In genomic region chr20:62238569-62239277, GRCh38 we compare ENCODE assay signal across 1 cellular context.
A peak's percentile ranks its signal among the peaks of the same experiment; 100 is the strongest.
TF ChIP-seq lines count a peak whose summit lies in the region.

No MANE protein-coding gene starts in this region.

TF ChIP-seq in HepG2, 621 proteins besides CTCF, POLR2A, EP300 and RAD21 (continued from another document and continues in another):
- TF ChIP-seq, protein P1, sequence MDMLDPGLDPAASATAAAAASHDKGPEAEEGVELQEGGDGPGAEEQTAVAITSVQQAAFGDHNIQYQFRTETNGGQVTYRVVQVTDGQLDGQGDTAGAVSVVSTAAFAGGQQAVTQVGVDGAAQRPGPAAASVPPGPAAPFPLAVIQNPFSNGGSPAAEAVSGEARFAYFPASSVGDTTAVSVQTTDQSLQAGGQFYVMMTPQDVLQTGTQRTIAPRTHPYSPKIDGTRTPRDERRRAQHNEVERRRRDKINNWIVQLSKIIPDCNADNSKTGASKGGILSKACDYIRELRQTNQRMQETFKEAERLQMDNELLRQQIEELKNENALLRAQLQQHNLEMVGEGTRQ (IDR thresholded peaks at IDR 0.05; ENCODE audit: low read depth, low read length): no peak
- TF ChIP-seq, protein P1 (CRISPR knock-in tag; IDR thresholded peaks at IDR 0.05; ENCODE audit: borderline replicate concordance): no peak
- TF ChIP-seq HNRNPLL (IDR thresholded peaks at IDR 0.05; ENCODE audit: low read depth, low read length, poor library complexity, severe bottlenecking) (no peak), SMC3 (IDR thresholded peaks at IDR 0.05; ENCODE audit: low read length) (no peak), ZFY (CRISPR knock-in tag; IDR thresholded peaks at IDR 0.05) (peak; percentile 93), ZNF614 (CRISPR knock-in tag; IDR thresholded peaks at IDR 0.05; ENCODE audit: borderline replicate concordance) (no peak), ZNF790 (CRISPR knock-in tag; IDR thresholded peaks at IDR 0.05; ENCODE audit: borderline replicate concordance) (no peak), GPN1 (CRISPR knock-in tag; IDR thresholded peaks at IDR 0.05; ENCODE audit: borderline replicate concordance) (peak; percentile 89; the same call in 1 of the 2 replicates), ZNF792 (CRISPR knock-in tag; IDR thresholded peaks at IDR 0.05) (peak; percentile 52; the same call in 1 of the 2 replicates), KDM5A (IDR thresholded peaks at IDR 0.05; ENCODE audit: borderline replicate concordance, low read length) (peak; percentile 53; the same call in 1 of the 2 replicates), ZBTB1 (CRISPR knock-in tag; IDR thresholded peaks at IDR 0.05; ENCODE audit: borderline replicate concordance) (no peak), ERF (CRISPR knock-in tag; IDR thresholded peaks at IDR 0.05) (no peak; the same call in 1 of the 2 replicates), ZNF749 (CRISPR knock-in tag; IDR thresholded peaks at IDR 0.05; ENCODE audit: borderline replicate concordance) (0 out of 2 replicates have a peak, but pooled peaks have one; percentile 26), SMYD3 (CRISPR knock-in tag; IDR thresholded peaks at IDR 0.05) (no peak), HNRNPK (IDR thresholded peaks at IDR 0.05; ENCODE audit: low read depth, low read length, poor library complexity, severe bottlenecking) (no peak), MED1 (CRISPR knock-in tag; IDR thresholded peaks at IDR 0.05) (no peak), TBX3 (IDR thresholded peaks at IDR 0.05; ENCODE audit: borderline replicate concordance) (no peak), POLR2AphosphoS2 (IDR thresholded peaks at IDR 0.05; ENCODE audit: low read depth, low read length) (no peak), ARID2 (CRISPR knock-in tag; IDR thresholded peaks at IDR 0.05; ENCODE audit: borderline replicate concordance) (no peak), NFE2L2 (IDR thresholded peaks at IDR 0.05; ENCODE audit: low read length) (no peak), TARDBP (CRISPR knock-in tag; IDR thresholded peaks at IDR 0.05) (no peak), ZNF713 (CRISPR knock-in tag; IDR thresholded peaks at IDR 0.05) (no peak; the same call in 1 of the 2 replicates), SOX5 (CRISPR knock-in tag; IDR thresholded peaks at IDR 0.05; ENCODE audit: borderline replicate concordance) (no peak), PHB2 (IDR thresholded peaks at IDR 0.05; ENCODE audit: partially characterized antibody) (no peak), ZNF788 (CRISPR knock-in tag; IDR thresholded peaks at IDR 0.05; ENCODE audit: borderline replicate concordance) (peak; percentile 19; the same call in 1 of the 2 replicates), ZNF101 (CRISPR knock-in tag; IDR thresholded peaks at IDR 0.05; ENCODE audit: borderline replicate concordance, low read depth) (no peak), SP5 (CRISPR knock-in tag; IDR thresholded peaks at IDR 0.05; ENCODE audit: borderline replicate concordance, low read depth) (no peak), ZNF160 (CRISPR knock-in tag; IDR thresholded peaks at IDR 0.05) (no peak), KDM5B (CRISPR knock-in tag; IDR thresholded peaks at IDR 0.05; ENCODE audit: borderline replicate concordance) (peak; percentile 53; the same call in 1 of the 2 replicates), ZNF367 (CRISPR knock-in tag; IDR thresholded peaks at IDR 0.05; ENCODE audit: borderline replicate concordance) (no peak), ZNF605 (CRISPR knock-in tag; IDR thresholded peaks at IDR 0.05) (no peak), HNF1A (IDR thresholded peaks at IDR 0.05; ENCODE audit: low read depth) (no peak), HNF1A (CRISPR knock-in tag; IDR thresholded peaks at IDR 0.05; ENCODE audit: borderline replicate concordance) (no peak), ZNF33B (CRISPR knock-in tag; IDR thresholded peaks at IDR 0.05) (no peak), HNF4G (IDR thresholded peaks at IDR 0.05; ENCODE audit: borderline replicate concordance, low read depth, low read length) (no peak), HNF4G (CRISPR knock-in tag; IDR thresholded peaks at IDR 0.05; ENCODE audit: borderline replicate concordance, low read depth) (0 out of 2 replicates have a peak, but pooled peaks have one; percentile 26), RFX3 (CRISPR knock-in tag; IDR thresholded peaks at IDR 0.05) (no peak), BCL6 (CRISPR knock-in tag; IDR thresholded peaks at IDR 0.05) (no peak), HES4 (CRISPR knock-in tag; IDR thresholded peaks at IDR 0.05; ENCODE audit: borderline replicate concordance) (no peak), DNMT3B (CRISPR knock-in tag; conservative IDR thresholded peaks at IDR 0.05) (0 out of 2 replicates have a peak, but pooled peaks have one; percentile 16), ZNF709 (CRISPR knock-in tag; IDR thresholded peaks at IDR 0.05) (no peak), ZNF83 (CRISPR knock-in tag; IDR thresholded peaks at IDR 0.05; ENCODE audit: borderline replicate concordance) (0 out of 2 replicates have a peak, but pooled peaks have one; percentile 43), NR3C1 (CRISPR knock-in tag; IDR thresholded peaks at IDR 0.05) (no peak), MXI1 (IDR thresholded peaks at IDR 0.05; ENCODE audit: borderline replicate concordance, low read depth, low read length) (no peak), CBX5 (CRISPR knock-in tag; IDR thresholded peaks at IDR 0.05; ENCODE audit: borderline replicate concordance) (no peak), ZNF205 (CRISPR knock-in tag; IDR thresholded peaks at IDR 0.05) (no peak), GABPB1 (CRISPR knock-in tag; IDR thresholded peaks at IDR 0.05) (peak; percentile 39; the same call in 1 of the 2 replicates), GATAD1 (CRISPR knock-in tag; IDR thresholded peaks at IDR 0.05) (no peak), NRL (CRISPR knock-in tag; IDR thresholded peaks at IDR 0.05; ENCODE audit: borderline replicate concordance) (no peak), PHF8 (CRISPR knock-in tag; IDR thresholded peaks at IDR 0.05) (peak; percentile 73; the same call in 1 of the 2 replicates), TFDP1 (CRISPR knock-in tag; IDR thresholded peaks at IDR 0.05; ENCODE audit: borderline replicate concordance) (0 out of 2 replicates have a peak, but pooled peaks have one; percentile 28), ASH2L (IDR thresholded peaks at IDR 0.05; ENCODE audit: insufficient read length, low read depth, low read length) (no peak), WIZ (CRISPR knock-in tag; IDR thresholded peaks at IDR 0.05) (no peak), KMT2B (CRISPR knock-in tag; IDR thresholded peaks at IDR 0.05) (no peak; the same call in none of the 2 replicates), SYNCRIP (IDR thresholded peaks at IDR 0.05; ENCODE audit: insufficient read depth, low read depth, low read length) (no peak)
- TF ChIP-seq, protein P2, sequence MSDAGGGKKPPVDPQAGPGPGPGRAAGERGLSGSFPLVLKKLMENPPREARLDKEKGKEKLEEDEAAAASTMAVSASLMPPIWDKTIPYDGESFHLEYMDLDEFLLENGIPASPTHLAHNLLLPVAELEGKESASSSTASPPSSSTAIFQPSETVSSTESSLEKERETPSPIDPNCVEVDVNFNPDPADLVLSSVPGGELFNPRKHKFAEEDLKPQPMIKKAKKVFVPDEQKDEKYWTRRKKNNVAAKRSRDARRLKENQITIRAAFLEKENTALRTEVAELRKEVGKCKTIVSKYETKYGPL (CRISPR knock-in tag; IDR thresholded peaks at IDR 0.05): no peak
- TF ChIP-seq, protein P3, sequence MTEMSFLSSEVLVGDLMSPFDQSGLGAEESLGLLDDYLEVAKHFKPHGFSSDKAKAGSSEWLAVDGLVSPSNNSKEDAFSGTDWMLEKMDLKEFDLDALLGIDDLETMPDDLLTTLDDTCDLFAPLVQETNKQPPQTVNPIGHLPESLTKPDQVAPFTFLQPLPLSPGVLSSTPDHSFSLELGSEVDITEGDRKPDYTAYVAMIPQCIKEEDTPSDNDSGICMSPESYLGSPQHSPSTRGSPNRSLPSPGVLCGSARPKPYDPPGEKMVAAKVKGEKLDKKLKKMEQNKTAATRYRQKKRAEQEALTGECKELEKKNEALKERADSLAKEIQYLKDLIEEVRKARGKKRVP (CRISPR knock-in tag; IDR thresholded peaks at IDR 0.05): no peak
- TF ChIP-seq, protein P4, sequence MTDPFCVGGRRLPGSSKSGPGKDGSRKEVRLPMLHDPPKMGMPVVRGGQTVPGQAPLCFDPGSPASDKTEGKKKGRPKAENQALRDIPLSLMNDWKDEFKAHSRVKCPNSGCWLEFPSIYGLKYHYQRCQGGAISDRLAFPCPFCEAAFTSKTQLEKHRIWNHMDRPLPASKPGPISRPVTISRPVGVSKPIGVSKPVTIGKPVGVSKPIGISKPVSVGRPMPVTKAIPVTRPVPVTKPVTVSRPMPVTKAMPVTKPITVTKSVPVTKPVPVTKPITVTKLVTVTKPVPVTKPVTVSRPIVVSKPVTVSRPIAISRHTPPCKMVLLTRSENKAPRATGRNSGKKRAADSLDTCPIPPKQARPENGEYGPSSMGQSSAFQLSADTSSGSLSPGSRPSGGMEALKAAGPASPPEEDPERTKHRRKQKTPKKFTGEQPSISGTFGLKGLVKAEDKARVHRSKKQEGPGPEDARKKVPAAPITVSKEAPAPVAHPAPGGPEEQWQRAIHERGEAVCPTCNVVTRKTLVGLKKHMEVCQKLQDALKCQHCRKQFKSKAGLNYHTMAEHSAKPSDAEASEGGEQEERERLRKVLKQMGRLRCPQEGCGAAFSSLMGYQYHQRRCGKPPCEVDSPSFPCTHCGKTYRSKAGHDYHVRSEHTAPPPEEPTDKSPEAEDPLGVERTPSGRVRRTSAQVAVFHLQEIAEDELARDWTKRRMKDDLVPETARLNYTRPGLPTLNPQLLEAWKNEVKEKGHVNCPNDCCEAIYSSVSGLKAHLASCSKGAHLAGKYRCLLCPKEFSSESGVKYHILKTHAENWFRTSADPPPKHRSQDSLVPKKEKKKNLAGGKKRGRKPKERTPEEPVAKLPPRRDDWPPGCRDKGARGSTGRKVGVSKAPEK (CRISPR knock-in tag; IDR thresholded peaks at IDR 0.05; ENCODE audit: borderline replicate concordance): no peak
- TF ChIP-seq, protein P5, sequence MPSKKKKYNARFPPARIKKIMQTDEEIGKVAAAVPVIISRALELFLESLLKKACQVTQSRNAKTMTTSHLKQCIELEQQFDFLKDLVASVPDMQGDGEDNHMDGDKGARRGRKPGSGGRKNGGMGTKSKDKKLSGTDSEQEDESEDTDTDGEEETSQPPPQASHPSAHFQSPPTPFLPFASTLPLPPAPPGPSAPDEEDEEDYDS (CRISPR knock-in tag; IDR thresholded peaks at IDR 0.05): no peak
- TF ChIP-seq, protein P6, sequence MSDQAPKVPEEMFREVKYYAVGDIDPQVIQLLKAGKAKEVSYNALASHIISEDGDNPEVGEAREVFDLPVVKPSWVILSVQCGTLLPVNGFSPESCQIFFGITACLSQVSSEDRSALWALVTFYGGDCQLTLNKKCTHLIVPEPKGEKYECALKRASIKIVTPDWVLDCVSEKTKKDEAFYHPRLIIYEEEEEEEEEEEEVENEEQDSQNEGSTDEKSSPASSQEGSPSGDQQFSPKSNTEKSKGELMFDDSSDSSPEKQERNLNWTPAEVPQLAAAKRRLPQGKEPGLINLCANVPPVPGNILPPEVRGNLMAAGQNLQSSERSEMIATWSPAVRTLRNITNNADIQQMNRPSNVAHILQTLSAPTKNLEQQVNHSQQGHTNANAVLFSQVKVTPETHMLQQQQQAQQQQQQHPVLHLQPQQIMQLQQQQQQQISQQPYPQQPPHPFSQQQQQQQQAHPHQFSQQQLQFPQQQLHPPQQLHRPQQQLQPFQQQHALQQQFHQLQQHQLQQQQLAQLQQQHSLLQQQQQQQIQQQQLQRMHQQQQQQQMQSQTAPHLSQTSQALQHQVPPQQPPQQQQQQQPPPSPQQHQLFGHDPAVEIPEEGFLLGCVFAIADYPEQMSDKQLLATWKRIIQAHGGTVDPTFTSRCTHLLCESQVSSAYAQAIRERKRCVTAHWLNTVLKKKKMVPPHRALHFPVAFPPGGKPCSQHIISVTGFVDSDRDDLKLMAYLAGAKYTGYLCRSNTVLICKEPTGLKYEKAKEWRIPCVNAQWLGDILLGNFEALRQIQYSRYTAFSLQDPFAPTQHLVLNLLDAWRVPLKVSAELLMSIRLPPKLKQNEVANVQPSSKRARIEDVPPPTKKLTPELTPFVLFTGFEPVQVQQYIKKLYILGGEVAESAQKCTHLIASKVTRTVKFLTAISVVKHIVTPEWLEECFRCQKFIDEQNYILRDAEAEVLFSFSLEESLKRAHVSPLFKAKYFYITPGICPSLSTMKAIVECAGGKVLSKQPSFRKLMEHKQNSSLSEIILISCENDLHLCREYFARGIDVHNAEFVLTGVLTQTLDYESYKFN (CRISPR knock-in tag; conservative IDR thresholded peaks at IDR 0.05): no peak
